ENCODE assay signal across 13 cellular contexts in genomic region chr6:148677594-148678476, GRCh38.
DNase-seq lines count a peak whose midpoint lies in the region; ATAC-seq lines count a peak whose summit lies in the region.
"Had no signal": no experiment of that assay in that cellular context is flagged by ENCODE, and none has a peak within 500 bp of the region (broad histone marks: within the 10 kb centered on the region; RNA-seq: fewer than 3 reads in every experiment).

No MANE protein-coding gene starts in this region.

- ATAC-seq in GM19372 (IDR thresholded peaks at IDR 0.05; ENCODE audit: low read depth, unreplicated experiment) (peak; percentile 76), HG02970 (IDR thresholded peaks at IDR 0.05; ENCODE audit: low FRiP score, unreplicated experiment) (peak; percentile 76)
- ATAC-seq: sciatic nerve had no signal

- peaks cover 26 to 71% (median 55%) of the 10 kb centered on the region in 10 experiments for H3K4me1 ChIP-seq in BLaER1 treated with 17β-estradiol and CSF1 and Interleukin-3, amounts not matched to agents 10 nM and 100 nM

- H3K9me3 ChIP-seq in BLaER1 treated with 17β-estradiol and CSF1 and Interleukin-3, amounts not matched to agents 10 nM and 100 nM (replicated peaks in 1 of 11) = peaks cover 21 to 63% (median 54%) of the 10 kb centered on the region in 11 experiments

- DNase-seq in MV-4-11 (lab: John Stamatoyannopoulos, UW) = peak; percentile 87
- DNase-seq in stimulated activated CD4-positive, alpha-beta T cell treated with anti-CD3 and anti-CD28 coated beads, Interleukin-1b, Interleukin-23, amount 100 ng/mL, for 48 hours = no peak
- DNase-seq in NCI-H1417 treated with DMSO at 0.1 percent for 48 hours (lab: John Stamatoyannopoulos, UW) = no peak
- DNase-seq in NCI-H1694 treated with DMSO at 0.1 percent for 48 hours (lab: John Stamatoyannopoulos, UW) = no peak
- no peak for DNase-seq in dermis blood vessel endothelial cell
- DNase-seq: ACHN; effector memory CD4-positive, alpha-beta T cell; kidney glomerular epithelial cell; NCI-H1092 treated with DMSO at 0.1 percent for 48 hours had no signal

- peak overlapping the region in 10 of 11 experiments; percentile 6 to 78 (median 52); a peak in 18 of 22 replicates for H3K4me2 ChIP-seq in BLaER1 treated with 17β-estradiol and CSF1 and Interleukin-3, amounts not matched to agents 10 nM and 100 nM

- no peaks in the 10 kb centered on the region for H3K36me3 ChIP-seq in BLaER1 treated with 17β-estradiol and CSF1 and Interleukin-3, amounts not matched to agents 10 nM and 100 nM

- peak overlapping the region in 9 of 11 experiments; percentile 11 to 68 (median 50); a peak in 16 of 22 replicates for H3K27ac ChIP-seq in BLaER1 treated with 17β-estradiol and CSF1 and Interleukin-3, amounts not matched to agents 10 nM and 100 nM

- H3K4me3 ChIP-seq in BLaER1 treated with 17β-estradiol and CSF1 and Interleukin-3, amounts not matched to agents 10 nM and 100 nM = no peak overlapping the region

- H3K27me3 ChIP-seq in BLaER1 treated with 17β-estradiol and CSF1 and Interleukin-3, amounts not matched to agents 10 nM and 100 nM = no peaks in the 10 kb centered on the region

- no peak overlapping the region for H3K9ac ChIP-seq in BLaER1 treated with 17β-estradiol and CSF1 and Interleukin-3, amounts not matched to agents 10 nM and 100 nM

- no peaks in the 10 kb centered on the region for H4K20me1 ChIP-seq in BLaER1 treated with 17β-estradiol and CSF1 and Interleukin-3, amounts not matched to agents 10 nM and 100 nM
